Comparison of ENCODE assay signal across 24 cellular contexts in genomic region chr6:323730-324088, GRCh38. TPM values are rescaled to one million over a fixed set of nuclear protein-coding genes. Genes with fewer than 3 reads are reported as not detected.
DNase-seq lines count a peak whose midpoint lies in the region; ATAC-seq, FAIRE-seq and TF ChIP-seq lines count a peak whose summit lies in the region.
"Had no signal": no experiment of that assay in that cellular context is flagged by ENCODE, and none has a peak within 500 bp of the region (broad histone marks: within the 10 kb centered on the region; RNA-seq: fewer than 3 reads in every experiment).

No MANE protein-coding gene starts in this region.

- TF ChIP-seq EP300 in GM12878 (IDR thresholded peaks at IDR 0.05; ENCODE audit: borderline replicate concordance in 1 of 2, control insufficient read depth in 1 of 2, low read depth in 2 of 2, low read length in 2 of 2): no peak

- H3K36me3 Mint-ChIP-seq in activated CD8-positive, alpha-beta T cell treated with anti-CD3 and anti-CD28 coated beads for 36 hours (ENCODE audit: low read depth): peaks cover 6% of the 10 kb centered on the region

- H3K4me3 Mint-ChIP-seq in activated CD8-positive, alpha-beta T cell treated with anti-CD3 and anti-CD28 coated beads for 36 hours: no peak overlapping the region
- H3K4me3 Mint-ChIP-seq: CD4-positive, alpha-beta T cell had no signal

- no peak for TF ChIP-seq POLR2A in GM12878 (IDR thresholded peaks at IDR 0.05; ENCODE audit: low read depth, low read length)

- BruUV-seq in GM12878 (replicated peaks; lab: Mats Ljungman, UMichigan): no TSS peak

- RAD21 ChIA-PET in GM12878 (lab: Charles Lee; ENCODE audit: unreplicated experiment): interaction anchor here (1.1 to 13.0 kb wide), 18 partner anchors 9 to 134 kb away, joined by 4 to 256 read pairs (median 13); partner anchors contain the start of gene DUSP22

- H3K4me1 ChIP-seq in right atrium auricular region (peaks cover 0 to 32% of the 10 kb centered on the region in 2 donors), MM.1S (ENCODE audit: low read length) (peaks cover 89% of the 10 kb centered on the region), GM12878 (ENCODE audit: control insufficient read depth, insufficient read depth, low read length) (peaks cover 85% of the 10 kb centered on the region), small intestine (ENCODE audit: control insufficient read depth in 2 of 2, insufficient read depth in 1 of 2, low read depth in 1 of 2, low read length in 1 of 2) (peaks cover 0 to 7% of the 10 kb centered on the region in 2 donors), aorta (ENCODE audit: control insufficient read depth in 1 of 2, insufficient read depth in 2 of 2, low read length in 2 of 2) (peaks cover 0 to 2% of the 10 kb centered on the region in 2 donors)
- H3K4me1 ChIP-seq: SJCRH30 had no signal

- H3K27me3 ChIP-seq in right atrium auricular region (no peaks in the 10 kb centered on the region), MM.1S (replicated peaks; ENCODE audit: insufficient read depth, low read length) (no peaks in the 10 kb centered on the region), GM12878 (replicated peaks in 1 of 2; ENCODE audit: control insufficient read depth in 2 of 2, insufficient read depth in 2 of 2, low read length in 1 of 2) (no peaks in the 10 kb centered on the region), small intestine (ENCODE audit: control insufficient read depth in 2 of 2, insufficient read depth in 2 of 2, low read length in 2 of 2) (no peaks in the 10 kb centered on the region), aorta (ENCODE audit: control insufficient read depth in 1 of 2, insufficient read depth in 2 of 2, low read length in 1 of 2) (no peaks in the 10 kb centered on the region)
- H3K27me3 ChIP-seq: SJCRH30 had no signal

- no peaks in the 10 kb centered on the region for H3K9me3 Mint-ChIP-seq in activated CD8-positive, alpha-beta T cell treated with anti-CD3 and anti-CD28 coated beads for 36 hours
- H3K9me3 Mint-ChIP-seq: CD4-positive, alpha-beta T cell had no signal

- ATAC-seq in Right ventricle myocardium inferior: no peak
- ATAC-seq in GM12878: no peak
- ATAC-seq in aorta (ENCODE audit: low FRiP score): no peak
- ATAC-seq in activated CD8-positive, alpha-beta T cell treated with anti-CD3 and anti-CD28 coated beads for 36 hours: no peak
- ATAC-seq: SK-N-SH treated with all-trans-retinoic acid at 6 μM for 48 hours had no signal

- H3K4me3 ChIP-seq in right atrium auricular region (no peak overlapping the region), MM.1S (ENCODE audit: low read length) (peak overlapping the region; percentile 23; the same call in 1 of the 2 replicates), GM12878 (peak overlapping the region; percentile 4; the same call in 1 of the 2 replicates), small intestine (ENCODE audit: low read depth in 1 of 2, low read length in 2 of 2) (no peak overlapping the region), aorta (ENCODE audit: low read length in 2 of 2) (no peak overlapping the region)
- H3K4me3 ChIP-seq: SJCRH30 had no signal

- intact Hi-C loops in Right ventricle myocardium inferior (cut with DNase I): no loop called here
- intact Hi-C loops in GM12878 (cut with micrococcal nuclease; ENCODE audit: unreplicated experiment): loop anchor here (5.0 kb wide), 1 partner anchor 136 kb away; no protein-coding TSS in a partner anchor
- intact Hi-C loops in aorta (cut with DNase I): no loop called here
- intact Hi-C loops in activated CD8-positive, alpha-beta T cell treated with anti-CD3 and anti-CD28 coated beads for 36 hours (cut with micrococcal nuclease): no loop called here

- POLR2A ChIA-PET in GM12878 (lab: Charles Lee): interaction anchor here (0.6 to 13.8 kb wide), 11 partner anchors 9 to 105 kb away, joined by 3 to 227 read pairs (median 8); no protein-coding TSS in a partner anchor
- POLR2A ChIA-PET in activated CD8-positive, alpha-beta T cell treated with anti-CD3 and anti-CD28 coated beads for 36 hours (lab: Charles Lee): no interaction called here

- H3K79me2 ChIP-seq in MM.1S (ENCODE audit: low read length) (peaks cover 76% of the 10 kb centered on the region), GM12878 (ENCODE audit: control insufficient read depth, insufficient read depth, low read length) (peaks cover 76% of the 10 kb centered on the region)

- H3F3A ChIP-seq in MM.1S (ENCODE audit: insufficient read depth, low read length): peaks cover 81% of the 10 kb centered on the region

- peaks cover 9% of the 10 kb centered on the region for H3K4me1 Mint-ChIP-seq in activated CD8-positive, alpha-beta T cell treated with anti-CD3 and anti-CD28 coated beads for 36 hours (ENCODE audit: low read depth)

- no peak for TF ChIP-seq RAD21 in GM12878 (IDR thresholded peaks at IDR 0.05; ENCODE audit: insufficient read depth, low read depth, low read length)

- H3K27ac ChIP-seq in right atrium auricular region: no peak overlapping the region
- peak overlapping the region; percentile 91 for H3K27ac ChIP-seq in MM.1S (ENCODE audit: low read length)
- peak overlapping the region; percentile 92 for H3K27ac ChIP-seq in GM12878 (ENCODE audit: control insufficient read depth, insufficient read depth)
- peak overlapping the region in 1 of 2 donors; percentile 28 for H3K27ac ChIP-seq in small intestine (ENCODE audit: low read depth in 1 of 2, low read length in 1 of 2)
- no peak overlapping the region for H3K27ac ChIP-seq in aorta (ENCODE audit: low read depth in 1 of 2, low read length in 2 of 2)
- H3K27ac ChIP-seq: HL-60, SJCRH30 had no signal

- DNase-seq in Right ventricle myocardium inferior (ENCODE audit: missing footprints): peak; percentile 40
- no peak for DNase-seq in right atrium auricular region (ENCODE audit: low spot score)
- DNase-seq in MM.1S: no peak
- no peak for DNase-seq in GM12878 (ENCODE audit: low read depth, low spot score)
- DNase-seq in small intestine: peak; percentile 56
- no peak for DNase-seq in aorta
- no peak for DNase-seq in activated CD8-positive, alpha-beta T cell treated with anti-CD3 and anti-CD28 coated beads for 36 hours
- DNase-seq in HT-29 (ENCODE audit: low spot score): no peak
- DNase-seq: 8988T; ACHN; CD4-positive, alpha-beta T cell; Kasumi-1; NCI-H1105 treated with DMSO at 0.1 percent for 48 hours; NCI-H146; NCI-H1930; NCI-H2107; NCI-H446; NCI-H524 treated with DMSO at 0.1 percent for 48 hours; NCI-H82; SJCRH30 had no signal

- H3K4me2 ChIP-seq in MM.1S (ENCODE audit: low read depth, low read length) (peak overlapping the region; percentile 86), GM12878 (ENCODE audit: control insufficient read depth, insufficient read depth) (peak overlapping the region; percentile 84)

- SMC1A ChIA-PET in GM12878 (lab: Charles Lee; ENCODE audit: uncharacterized antibody, unreplicated experiment): interaction anchor here (0.8 to 13.7 kb wide), 18 partner anchors 10 to 134 kb away, joined by 3 to 707 read pairs (median 14); partner anchors contain the start of gene DUSP22

- 70% methylated on average over 4 of the region's 4 CpGs for WGBS in GM12878 (ENCODE audit: insufficient coverage, insufficient replicate concordance, low lambda C conversion rate, missing lambda C conversion rate)
- WGBS in small intestine, 3 donors: 47 to 67% (median 54%) methylated on average over 4 of the region's 4 CpGs
- 72 to 77% methylated on average over 4 of the region's 4 CpGs for WGBS in aorta, 2 donors

- no peaks in the 10 kb centered on the region for H3K27me3 Mint-ChIP-seq in activated CD8-positive, alpha-beta T cell treated with anti-CD3 and anti-CD28 coated beads for 36 hours
- H3K27me3 Mint-ChIP-seq: CD4-positive, alpha-beta T cell had no signal

- no peaks in the 10 kb centered on the region for H3K9me2 ChIP-seq in MM.1S (replicated peaks; ENCODE audit: insufficient read depth, low read length)

- H3K36me3 ChIP-seq in right atrium auricular region (no peaks in the 10 kb centered on the region), MM.1S (replicated peaks; ENCODE audit: insufficient read depth, low read length) (no peaks in the 10 kb centered on the region), GM12878 (ENCODE audit: control insufficient read depth in 2 of 2, insufficient read depth in 2 of 2, low read length in 1 of 2) (peaks cover 24% of the 10 kb centered on the region in 2 experiments), small intestine (ENCODE audit: control insufficient read depth in 2 of 2, insufficient read depth in 2 of 2, low read length in 2 of 2) (no peaks in the 10 kb centered on the region), aorta (ENCODE audit: control insufficient read depth in 1 of 2, insufficient read depth in 2 of 2, low read length in 1 of 2) (no peaks in the 10 kb centered on the region)
- H3K36me3 ChIP-seq: SJCRH30 had no signal

- TF ChIP-seq CTCF in right atrium auricular region (IDR thresholded peaks at IDR 0.05) (no peak), MM.1S (IDR thresholded peaks at IDR 0.05; ENCODE audit: low read length) (peak; percentile 12; the same call in 1 of the 2 replicates), GM12878 (IDR thresholded peaks at IDR 0.05 in 2 of 3, conservative IDR thresholded peaks at IDR 0.05 in 1 of 3; ENCODE audit: control insufficient read depth in 2 of 3, extremely low read depth in 1 of 3, insufficient read depth in 1 of 3, low read depth in 3 of 3, low read length in 3 of 3) (no peak)
- no peak for TF ChIP-seq CTCF in activated CD8-positive, alpha-beta T cell treated with anti-CD3 and anti-CD28 coated beads for 36 hours (IDR thresholded peaks at IDR 0.05)

- in situ Hi-C loops in GM12878 (cut with MboI): no loop called here

- H2AFZ ChIP-seq in MM.1S (ENCODE audit: low read length) (no peak overlapping the region), GM12878 (ENCODE audit: control insufficient read depth, low read depth, low read length) (no peak overlapping the region)

- no peak overlapping the region for H3K27ac Mint-ChIP-seq in activated CD8-positive, alpha-beta T cell treated with anti-CD3 and anti-CD28 coated beads for 36 hours
- H3K27ac Mint-ChIP-seq: CD4-positive, alpha-beta T cell had no signal

- H3K9ac ChIP-seq in MM.1S (ENCODE audit: low read length) (peak overlapping the region; percentile 61), GM12878 (ENCODE audit: control insufficient read depth, insufficient read depth, low read length) (peak overlapping the region; percentile 45)

- FAIRE-seq in GM12878 (lab: Jason Lieb, UNC) (no peak), small intestine (lab: Jason Lieb, UNC) (no peak)
- FAIRE-seq: D721Med, H54 had no signal

- H4K20me1 ChIP-seq in MM.1S (ENCODE audit: insufficient read depth, low read length) (no peaks in the 10 kb centered on the region), GM12878 (ENCODE audit: control insufficient read depth, insufficient read depth) (no peaks in the 10 kb centered on the region)

- CTCF ChIA-PET in GM12878 (lab: Yijun Ruan, JAX): interaction anchor here (0.9 to 4.4 kb wide), 14 partner anchors 9 to 134 kb away, joined by 3 to 69 read pairs (median 8); no protein-coding TSS in a partner anchor
- CTCF ChIA-PET in activated CD8-positive, alpha-beta T cell treated with anti-CD3 and anti-CD28 coated beads for 36 hours (lab: Charles Lee): interaction anchor here (1.6 kb wide), 1 partner anchor 37 kb away, joined by 4 read pairs; no protein-coding TSS in a partner anchor

- H3K9me3 ChIP-seq in right atrium auricular region: no peaks in the 10 kb centered on the region
- no peaks in the 10 kb centered on the region for H3K9me3 ChIP-seq in MM.1S (replicated peaks; ENCODE audit: insufficient read depth, low read length)
- H3K9me3 ChIP-seq in GM12878 (replicated peaks; ENCODE audit: control insufficient read depth, insufficient read depth, low read length): no peaks in the 10 kb centered on the region
- no peaks in the 10 kb centered on the region for H3K9me3 ChIP-seq in small intestine (ENCODE audit: control insufficient read depth, low read depth)
- H3K9me3 ChIP-seq in aorta (ENCODE audit: control insufficient read depth, low read length): no peaks in the 10 kb centered on the region
- H3K9me3 ChIP-seq: SJCRH30 had no signal

RNA-seq across cellular contexts. Expression of gene DUSP22, which starts 31.4 kb away (rescaled TPM):
- total RNA-seq in Right ventricle myocardium inferior: 50.0 TPM
- total RNA-seq in right atrium auricular region: 10 to 100 TPM; 45.1 to 54.1 TPM
- total RNA-seq in GM12878 (2013; cell fraction: nucleolus; rRNA removed): 632 and 708 TPM in 2 replicates
- 113 and 123 TPM in 2 replicates for total RNA-seq in GM12878 (2014; rRNA removed)
- total RNA-seq in GM12878 (2014; rRNA removed; fragmentation: Illumina TruSeq; extraction: Trizol): 80.6 and 83.3 TPM in 2 replicates
- total RNA-seq in GM12878 (2021): 125 and 130 TPM in 2 replicates
- polyA plus RNA-seq in GM12878 (2011; ENCODE audit: low read depth): 128 TPM
- polyA plus RNA-seq in GM12878 (2011; rRNA removed): 78.9 and 80.1 TPM in 2 replicates
- 109 and 115 TPM in 2 replicates for polyA plus RNA-seq in GM12878 (2011; cell fraction: cytosol; rRNA removed)
- 359 and 389 TPM in 2 replicates for polyA plus RNA-seq in GM12878 (2011; cell fraction: nucleus; rRNA removed)
- 121 and 164 TPM in 2 replicates for polyA plus RNA-seq in GM12878 (2012)
- 87.9 and 101 TPM in 2 replicates for polyA plus RNA-seq in GM12878 (2014; fragmentation: Illumina TruSeq; extraction: Trizol)
- 10 to 100 TPM; 93.4 to 99.7 TPM for polyA plus RNA-seq in GM12878 (2014; fragmentation: Nextera tagmentation; extraction: Ambion mirVana)
- 138 and 147 TPM in 2 replicates for polyA plus RNA-seq in GM12878 (2014; rRNA removed)
- 100 to 1,000 TPM; 150 to 156 TPM for polyA plus RNA-seq in GM12878 (2016; fragmentation: Nextera tagmentation; extraction: Ambion mirVana)
- 84.5 and 84.7 TPM in 2 replicates for polyA minus RNA-seq in GM12878 (2011; rRNA and poly(A)+ RNA removed)
- polyA minus RNA-seq in GM12878 (2011; cell fraction: cytosol; rRNA and poly(A)+ RNA removed): 15.5 and 16.8 TPM in 2 replicates
- 118 and 156 TPM in 2 replicates for polyA minus RNA-seq in GM12878 (2011; cell fraction: nucleus; rRNA and poly(A)+ RNA removed)
- 10 to 100 TPM; 28.2 to 40.0 (median 30.0) TPM for polyA plus RNA-seq in small intestine
- 10 to 100 TPM; 56.7 to 65.8 TPM for total RNA-seq in aorta
- 10 to 100 TPM; 23.0 to 41.8 TPM for polyA plus RNA-seq in aorta
- 10 to 100 TPM; 32.5 to 34.2 TPM for total RNA-seq in activated CD8-positive, alpha-beta T cell treated with anti-CD3 and anti-CD28 coated beads for 36 hours
- 14.4 and 19.3 TPM in 2 replicates for total RNA-seq in HT-29 (2014; rRNA removed; shearing (Covaris generic))

Comparison
In these comparisons a context has a peak if more than half of its experiments do, and no peak if none do; other contexts are left out.
1. DNase-seq: peak in Right ventricle myocardium inferior (single experiment) and small intestine (single experiment); none in right atrium auricular region (single experiment), MM.1S (single experiment), GM12878 (single experiment), aorta (0 of 2), activated CD8-positive, alpha-beta T cell treated with anti-CD3 and anti-CD28 coated beads for 36 hours (single experiment) and HT-29 (single experiment).
2. H3K27ac ChIP-seq: peak in MM.1S (single experiment) and GM12878 (single experiment); none in right atrium auricular region (0 of 2) and aorta (0 of 2).
3. H3K4me3 ChIP-seq: peak in MM.1S (single experiment) and GM12878 (single experiment); none in right atrium auricular region (0 of 2), small intestine (0 of 2) and aorta (0 of 2).